ENCODE assay signal across 11 cellular contexts in the genomic region with DNA sequence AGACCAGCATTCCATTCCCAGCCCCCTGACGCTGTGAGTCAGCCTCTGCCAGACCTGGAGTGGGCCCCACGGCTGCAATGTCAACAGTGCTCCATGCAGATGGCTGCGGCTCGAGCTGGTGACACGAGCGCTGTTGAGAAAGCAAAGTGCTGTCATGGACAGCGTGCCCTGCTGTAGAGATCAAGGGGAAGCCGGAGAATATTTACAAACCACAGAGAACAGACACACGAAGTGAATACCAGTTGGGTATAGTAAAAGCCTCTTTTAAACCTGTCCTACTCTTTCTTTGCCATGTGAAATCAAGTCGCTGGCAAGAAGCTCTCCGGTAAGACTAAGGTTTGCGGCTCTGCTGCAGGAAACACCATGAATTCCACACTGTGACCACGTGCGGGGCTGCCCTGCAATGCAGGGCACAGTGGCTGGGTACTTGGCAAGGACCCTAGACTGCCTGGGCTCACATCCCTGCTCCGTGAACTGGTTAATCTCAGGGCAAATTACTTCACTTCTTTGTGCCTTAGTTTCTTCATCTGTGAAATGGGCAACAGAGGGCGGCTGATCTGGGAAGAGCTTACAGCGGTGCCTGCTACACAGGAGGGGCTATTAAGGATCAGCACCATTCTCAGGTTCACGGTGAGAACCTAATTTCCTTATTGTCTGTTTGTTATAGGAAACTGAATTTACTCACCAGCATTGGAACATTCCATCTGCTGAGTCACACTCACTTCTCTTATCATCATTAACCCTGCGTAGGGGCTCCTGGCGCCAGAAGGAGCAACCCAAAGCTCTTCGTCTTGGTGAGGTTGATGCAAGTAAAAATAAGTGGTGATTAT. TPM values are rescaled to one million over a fixed set of nuclear protein-coding genes. Genes with fewer than 3 reads are reported as not detected.
DNase-seq lines count a peak whose midpoint lies in the region; ATAC-seq and TF ChIP-seq lines count a peak whose summit lies in the region.
"Had no signal": no experiment of that assay in that cellular context is flagged by ENCODE, and none has a peak within 500 bp of the region (broad histone marks: within the 10 kb centered on the region; RNA-seq: fewer than 3 reads in every experiment).

No MANE protein-coding gene starts in this region.

- peaks cover 6% of the 10 kb centered on the region; the same call in 1 of the 3 replicates for H3K9me3 Mint-ChIP-seq in GM23338
- peaks cover 2% of the 10 kb centered on the region for H3K9me3 Mint-ChIP-seq in neural progenitor cell
- H3K9me3 Mint-ChIP-seq: central memory CD8-positive, alpha-beta T cell had no signal

- H3K4me3 ChIP-seq in GM23338 (no peak overlapping the region), neural progenitor cell (no peak overlapping the region)

- H3K36me3 ChIP-seq in GM23338 (ENCODE audit: insufficient read depth), result no peaks in the 10 kb centered on the region
- H3K36me3 ChIP-seq in neural progenitor cell, result no peaks in the 10 kb centered on the region

- H3K27ac ChIP-seq in GM23338 (ENCODE audit: low read depth) (no peak overlapping the region), neural progenitor cell (no peak overlapping the region)
- H3K27ac ChIP-seq: HL-60 had no signal

- H3K27me3 ChIP-seq in GM23338 (ENCODE audit: insufficient read depth) (no peaks in the 10 kb centered on the region), neural progenitor cell (peaks cover 8% of the 10 kb centered on the region)

- no peaks in the 10 kb centered on the region for H3K9me3 ChIP-seq in neural progenitor cell (ENCODE audit: low read depth)

- H4K20me1 ChIP-seq in GM23338 (replicated peaks; ENCODE audit: insufficient read depth) (no peaks in the 10 kb centered on the region), neural progenitor cell (ENCODE audit: low read depth) (peaks cover 3% of the 10 kb centered on the region)

- no peak overlapping the region for H3K4me2 ChIP-seq in GM23338
- H3K4me2 ChIP-seq in neural progenitor cell, result no peak overlapping the region

- ATAC-seq in GM23338, result no peak
- no peak for ATAC-seq in HG02981 (IDR thresholded peaks at IDR 0.05; ENCODE audit: unreplicated experiment)
- ATAC-seq in GM19351 (IDR thresholded peaks at IDR 0.05; ENCODE audit: unreplicated experiment), result no peak

- DNase-seq in GM23338 (ENCODE audit: low spot score) (no peak), NOMO-1 treated with DMSO at 0.1 percent for 48 hours (lab: John Stamatoyannopoulos, UW; ENCODE audit: unreplicated experiment) (peak; percentile 67), dedifferentiated amniotic fluid mesenchymal stem cell (ENCODE audit: extremely low spot score) (peak; percentile 34), neural progenitor cell (ENCODE audit: low spot score) (no peak), activated gamma-delta T cell treated with Interleukin-2 at 50 U/mL for 16 hours (no peak)
- DNase-seq in stimulated activated CD4-positive, alpha-beta T cell treated with anti-CD3 and anti-CD28 coated beads, Interleukin-2, amount 100 ng/mL, for 48 hours, result no peak
- DNase-seq: T-helper 2 cell had no signal

- H3K4me3 Mint-ChIP-seq in GM23338 (no peak overlapping the region), neural progenitor cell (no peak overlapping the region)
- H3K4me3 Mint-ChIP-seq: central memory CD8-positive, alpha-beta T cell had no signal

- H3K27ac Mint-ChIP-seq in GM23338 (peak overlapping the region; percentile 0), neural progenitor cell (peak overlapping the region; percentile 65)

- H3K4me1 Mint-ChIP-seq in GM23338 (peaks cover 11% of the 10 kb centered on the region), neural progenitor cell (peaks cover 28% of the 10 kb centered on the region)

- H3F3A ChIP-seq in GM23338 (replicated peaks; ENCODE audit: low read depth) (no peaks in the 10 kb centered on the region), neural progenitor cell (ENCODE audit: low read depth) (no peaks in the 10 kb centered on the region)

- no peak for TF ChIP-seq CTCF in GM23338 (conservative IDR thresholded peaks at IDR 0.05; ENCODE audit: low read depth in 2 of 2)
- TF ChIP-seq CTCF in neural progenitor cell (IDR thresholded peaks at IDR 0.05), result no peak

- H3K27me3 Mint-ChIP-seq in GM23338 (ENCODE audit: insufficient read depth, low read depth, poor library complexity), result peaks cover 9% of the 10 kb centered on the region
- H3K27me3 Mint-ChIP-seq in neural progenitor cell (ENCODE audit: insufficient read depth, low read depth), result peaks cover 16% of the 10 kb centered on the region
- H3K27me3 Mint-ChIP-seq: central memory CD8-positive, alpha-beta T cell had no signal

- no peak overlapping the region for H3K9ac ChIP-seq in neural progenitor cell

- H3K79me2 ChIP-seq in GM23338 (replicated peaks; ENCODE audit: insufficient read depth), result no peaks in the 10 kb centered on the region
- no peaks in the 10 kb centered on the region for H3K79me2 ChIP-seq in neural progenitor cell (ENCODE audit: low read depth)

- no peaks in the 10 kb centered on the region for H3K36me3 Mint-ChIP-seq in GM23338 (ENCODE audit: low read depth)
- H3K36me3 Mint-ChIP-seq in neural progenitor cell, result no peaks in the 10 kb centered on the region

- H2AFZ ChIP-seq in GM23338, result peak overlapping the region; percentile 43; the same call in 1 of the 2 replicates
- no peak overlapping the region for H2AFZ ChIP-seq in neural progenitor cell (replicated peaks)

- H3K9me2 ChIP-seq in GM23338 (ENCODE audit: insufficient read depth), result no peaks in the 10 kb centered on the region

- H3K4me1 ChIP-seq in GM23338 (ENCODE audit: insufficient read depth) (no peaks in the 10 kb centered on the region), neural progenitor cell (peaks cover 7% of the 10 kb centered on the region)

TF ChIP-seq in GM23338, 12 proteins besides CTCF, POLR2A, EP300 and RAD21:
- TF ChIP-seq ZNF114 (CRISPR knock-in tag; IDR thresholded peaks at IDR 0.05) (no peak), JUNB (IDR thresholded peaks at IDR 0.05; ENCODE audit: unreplicated experiment) (no peak), NANOG (IDR thresholded peaks at IDR 0.05; ENCODE audit: borderline replicate concordance) (no peak)
TF ChIP-seq in GM23338: peak in this region for 0.

RNA-seq across cellular contexts. Expression of a gene that starts 27.8 kb away (rescaled TPM):
- 0.35 and 0.62 TPM in 2 replicates for total RNA-seq in GM23338 (2014; rRNA removed; shearing (Covaris generic))
- 0.18 and 0.23 TPM in 2 replicates for polyA plus RNA-seq in GM23338 (2016; fragmentation: Nextera tagmentation; extraction: Ambion mirVana)
- total RNA-seq in neural progenitor cell (ENCODE audit: low replicate concordance), result 0.82 and 1.1 TPM in 2 replicates

RNA-seq across cellular contexts. Expression of a gene that starts 31.1 kb away (rescaled TPM):
- 1.9 and 3.8 TPM in 2 replicates for total RNA-seq in GM23338 (2014; rRNA removed; shearing (Covaris generic))
- polyA plus RNA-seq in GM23338 (2016; fragmentation: Nextera tagmentation; extraction: Ambion mirVana), result 1.1 and 1.4 TPM in 2 replicates
- 2.3 and 10.6 TPM in 2 replicates for total RNA-seq in neural progenitor cell (ENCODE audit: low replicate concordance)

Comparison
In these comparisons a context has a peak if more than half of its experiments do, and no peak if none do; other contexts are left out.
1. DNase-seq: peak in NOMO-1 treated with DMSO at 0.1 percent for 48 hours (single experiment) and dedifferentiated amniotic fluid mesenchymal stem cell (single experiment); none in GM23338 (single experiment), neural progenitor cell (single experiment), activated gamma-delta T cell treated with Interleukin-2 at 50 U/mL for 16 hours (single experiment) and stimulated activated CD4-positive, alpha-beta T cell treated with anti-CD3 and anti-CD28 coated beads, Interleukin-2, amount 100 ng/mL, for 48 hours (0 of 2).